Comparison of ENCODE assay signal across 8 cellular contexts in genomic region chr11:78884761-78885160, GRCh38.
"Had no signal": no experiment of that assay in that cellular context is flagged by ENCODE, and none has a peak within 500 bp of the region (broad histone marks: within the 10 kb centered on the region; RNA-seq: fewer than 3 reads in every experiment).

No MANE protein-coding gene starts in this region.

- ATAC-seq: GM12878 had no signal

- H3K4me3 ChIP-seq: GM12878 had no signal

- FAIRE-seq: G401.6, GM12878, GM12891, GM12892, GM18507, GM19239 had no signal

- DNase-seq: GDM1, GF-D8 had no signal
